ENCODE assay signal across 21 cellular contexts in the genomic region with DNA sequence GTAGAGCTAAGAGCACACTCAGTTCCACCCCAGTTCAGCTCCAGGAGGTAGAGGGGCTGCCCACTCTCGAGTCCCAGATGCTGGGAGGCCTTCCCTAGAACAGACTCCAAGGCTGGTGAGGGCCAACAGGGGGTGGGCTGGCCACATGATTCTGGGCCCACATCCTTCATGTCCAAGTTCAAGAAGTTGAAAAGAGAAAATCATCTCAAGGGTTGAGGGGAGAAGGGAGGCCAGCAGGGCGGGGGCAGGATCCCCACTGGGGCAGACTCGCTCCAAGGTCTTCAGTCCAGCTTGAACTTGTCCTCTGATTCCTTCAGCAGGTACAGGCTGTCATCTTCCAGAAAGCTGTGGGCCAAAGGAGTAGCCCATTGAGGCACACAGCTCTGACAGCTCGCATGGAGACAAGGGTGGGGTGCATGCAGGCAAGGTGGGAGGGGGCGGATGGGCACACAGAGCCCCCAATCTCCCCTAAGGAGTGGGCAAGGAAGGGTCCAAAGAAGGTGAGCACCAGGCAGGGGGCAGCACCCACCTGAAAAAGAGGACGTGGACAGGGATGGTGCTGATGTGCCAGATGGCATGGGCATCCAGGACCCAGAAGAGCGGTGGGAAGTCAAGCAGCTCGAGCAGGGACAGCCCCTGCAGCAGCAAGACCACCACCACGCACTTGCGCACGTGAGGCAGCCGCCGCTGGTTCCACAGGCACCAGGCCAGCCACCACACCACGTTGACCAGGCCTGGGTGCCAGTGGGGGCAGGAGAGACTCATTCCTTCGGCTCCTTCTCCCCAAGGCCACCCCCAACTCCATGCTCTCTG. TPM values are rescaled to one million over a fixed set of nuclear protein-coding genes. Genes with fewer than 3 reads are reported as not detected.
DNase-seq lines count a peak whose midpoint lies in the region; TF ChIP-seq lines count a peak whose summit lies in the region.
"Had no signal": no experiment of that assay in that cellular context is flagged by ENCODE, and none has a peak within 500 bp of the region (broad histone marks: within the 10 kb centered on the region; RNA-seq: fewer than 3 reads in every experiment).

No MANE protein-coding gene starts in this region.

- CTCF ChIA-PET in activated CD4-positive, alpha-beta memory T cell treated with anti-CD3 and anti-CD28 coated beads, Interleukin-2, amount 10 ng/mL, durations not matched to agents 7 days and 5 days (lab: Charles Lee) = interaction anchor here (0.9 to 3.5 kb wide), 4 partner anchors 18 to 250 kb away, joined by 4 to 22 read pairs (median 4); no protein-coding TSS in a partner anchor

- H3K27ac Mint-ChIP-seq in HFFc6 (no peak overlapping the region), chondrocyte (ENCODE audit: unreplicated experiment) (no peak overlapping the region)
- no peak overlapping the region for H3K27ac Mint-ChIP-seq in activated CD4-positive, alpha-beta memory T cell treated with anti-CD3 and anti-CD28 coated beads, Interleukin-2, amount 10 ng/mL, durations not matched to agents 7 days and 5 days
- H3K27ac Mint-ChIP-seq: mesothelial cell of epicardium; stimulated activated naive CD8-positive, alpha-beta T cell treated with anti-CD3 and anti-CD28 coated beads, Interleukin-15, Interleukin-2, amounts not matched to agents 100 ng/mL and 50 ng/mL, for 24 hours had no signal

- peak overlapping the region in 1 of 2 donors; percentile 5 for H3K4me3 ChIP-seq in neuronal stem cell (ENCODE audit: low read length in 2 of 2)
- H3K4me3 ChIP-seq: GM12878, SJCRH30, uterus had no signal

- H3K4me1 Mint-ChIP-seq in HFFc6 (ENCODE audit: low read depth) (peaks cover 12% of the 10 kb centered on the region), chondrocyte (ENCODE audit: low read depth) (peaks cover 34% of the 10 kb centered on the region)
- H3K4me1 Mint-ChIP-seq in activated CD4-positive, alpha-beta memory T cell treated with anti-CD3 and anti-CD28 coated beads, Interleukin-2, amount 10 ng/mL, durations not matched to agents 7 days and 5 days = peaks cover 33% of the 10 kb centered on the region

- no peak overlapping the region for H3K27ac ChIP-seq in 22Rv1
- H3K27ac ChIP-seq in neuronal stem cell (replicated peaks; ENCODE audit: low read length) = no peak overlapping the region
- H3K27ac ChIP-seq: brain microvascular endothelial cell, SJCRH30, uterus had no signal

- no peak overlapping the region for H3K14ac ChIP-seq in neuronal stem cell (ENCODE audit: low read length)

- H2BK5ac ChIP-seq in neuronal stem cell (ENCODE audit: low read length) = no peak overlapping the region

- POLR2A ChIA-PET in activated CD4-positive, alpha-beta memory T cell treated with anti-CD3 and anti-CD28 coated beads, Interleukin-2, amount 10 ng/mL, durations not matched to agents 7 days and 5 days (lab: Charles Lee) = interaction anchor here (0.6 to 8.8 kb wide), 4 partner anchors 9 to 61 kb away, joined by 3 to 71 read pairs (median 6); a partner anchor contains a TSS

- WGBS in neuronal stem cell (ENCODE audit: extremely low coverage in 2 of 2, insufficient read length in 2 of 2, insufficient replicate concordance in 1 of 2), 2 donors = no CpG with 5 or more reads among the region's 15 CpGs

- no peak overlapping the region for H2BK15ac ChIP-seq in neuronal stem cell (ENCODE audit: low read length)

- H3K36me3 Mint-ChIP-seq in HFFc6 (ENCODE audit: low read depth) = no peaks in the 10 kb centered on the region
- no peaks in the 10 kb centered on the region for H3K36me3 Mint-ChIP-seq in chondrocyte (ENCODE audit: low read depth)
- H3K36me3 Mint-ChIP-seq in activated CD4-positive, alpha-beta memory T cell treated with anti-CD3 and anti-CD28 coated beads, Interleukin-2, amount 10 ng/mL, durations not matched to agents 7 days and 5 days (ENCODE audit: low read depth) = peaks cover 4% of the 10 kb centered on the region
- H3K36me3 Mint-ChIP-seq: mesothelial cell of epicardium had no signal

- H3K4me2 ChIP-seq in neuronal stem cell (ENCODE audit: insufficient read depth, low read length, poor library complexity, severe bottlenecking) = no peak overlapping the region

- peak overlapping the region; percentile 61 for H3K23ac ChIP-seq in neuronal stem cell (ENCODE audit: low read depth, low read length, poor library complexity)

- H4K91ac ChIP-seq in neuronal stem cell (ENCODE audit: low read depth, low read length, poor library complexity) = no peak overlapping the region

- peaks cover 0 to 20% (median 18%) of the 10 kb centered on the region in 3 experiments for H3K27me3 ChIP-seq in neuronal stem cell (ENCODE audit: control insufficient read depth in 3 of 3, insufficient read depth in 3 of 3, low read depth in 1 of 3, low read length in 3 of 3)
- H3K27me3 ChIP-seq: SJCRH30 had no signal

- H3K4ac ChIP-seq in neuronal stem cell (ENCODE audit: low read length) = no peak overlapping the region

- peak overlapping the region; percentile 61 for H3K9ac ChIP-seq in neuronal stem cell (ENCODE audit: low read depth, low read length, poor library complexity)

- no peak overlapping the region for H4K8ac ChIP-seq in neuronal stem cell (ENCODE audit: low read depth, low read length)

- TF ChIP-seq CTCF in 22Rv1 (IDR thresholded peaks at IDR 0.05) (peak; percentile 28), HFFc6 (IDR thresholded peaks at IDR 0.05) (peak; percentile 56), chondrocyte (IDR thresholded peaks at IDR 0.05) (peak; percentile 48)

- H3K4me3 Mint-ChIP-seq in HFFc6 (no peak overlapping the region), chondrocyte (ENCODE audit: unreplicated experiment) (no peak overlapping the region)
- H3K4me3 Mint-ChIP-seq in activated CD4-positive, alpha-beta memory T cell treated with anti-CD3 and anti-CD28 coated beads, Interleukin-2, amount 10 ng/mL, durations not matched to agents 7 days and 5 days = no peak overlapping the region
- H3K4me3 Mint-ChIP-seq: mesothelial cell of epicardium; stimulated activated naive CD8-positive, alpha-beta T cell treated with anti-CD3 and anti-CD28 coated beads, Interleukin-15, Interleukin-2, amounts not matched to agents 100 ng/mL and 50 ng/mL, for 24 hours had no signal

- no peak overlapping the region for H2BK120ac ChIP-seq in neuronal stem cell (ENCODE audit: low read depth, low read length)

- peaks cover under 1% of the 10 kb centered on the region for H3K79me1 ChIP-seq in neuronal stem cell (ENCODE audit: low read depth, low read length)

- no peak overlapping the region for H2AFZ ChIP-seq in neuronal stem cell (ENCODE audit: low read length)

- no peak for DNase-seq in HFFc6
- DNase-seq in chondrocyte (ENCODE audit: low spot score) = no peak
- DNase-seq in neuronal stem cell (ENCODE audit: low spot score) = no peak
- no peak for DNase-seq in DMS 273 treated with DMSO at 0.1 percent for 48 hours (lab: John Stamatoyannopoulos, UW)
- no peak for DNase-seq in anterior cingulate cortex (lab: John Stamatoyannopoulos, UW)
- no peak for DNase-seq in activated CD4-positive, alpha-beta memory T cell treated with anti-CD3 and anti-CD28 coated beads, Interleukin-2, amount 10 ng/mL, durations not matched to agents 7 days and 5 days
- DNase-seq in stimulated activated CD4-positive, alpha-beta T cell treated with anti-CD3 and anti-CD28 coated beads, Interleukin-4, amount 100 ng/mL, for 24 hours = no peak
- DNase-seq: activated CD4-positive, alpha-beta T cell treated with anti-CD3 and anti-CD28 coated beads for 1 hour; activated CD8-positive, alpha-beta memory T cell treated with anti-CD3 and anti-CD28 coated beads, Interleukin-2, amount 50 U/mL, for 4 hours; activated gamma-delta T cell treated with Interleukin-2 at 50 U/mL for 16 hours; NCI-H1436 treated with DMSO at 0.1 percent for 48 hours; NK-92 treated with Interleukin-12 subunit alpha and Interleukin-12 subunit beta, amount 100 ng/mL, for 24 hours; uterus had no signal

- H3K18ac ChIP-seq in neuronal stem cell (ENCODE audit: low read length) = peak overlapping the region; percentile 32

- peak overlapping the region; percentile 76 for H2AK5ac ChIP-seq in neuronal stem cell (ENCODE audit: low read depth, low read length)

- no peaks in the 10 kb centered on the region for H3K9me3 ChIP-seq in neuronal stem cell (replicated peaks in 1 of 2; ENCODE audit: control insufficient read depth in 2 of 2, insufficient read depth in 1 of 2, low read depth in 1 of 2, low read length in 2 of 2)
- H3K9me3 ChIP-seq: SJCRH30, uterus had no signal

- peaks cover 1 to 4% of the 10 kb centered on the region in 2 donors for H3K4me1 ChIP-seq in neuronal stem cell (ENCODE audit: control insufficient read depth in 2 of 2, insufficient read depth in 1 of 2, low read depth in 1 of 2, low read length in 2 of 2)

- H3K36me3 ChIP-seq in neuronal stem cell (replicated peaks in 1 of 2; ENCODE audit: control insufficient read depth in 2 of 2, insufficient read depth in 2 of 2, low read length in 2 of 2) = peaks cover 4 to 8% of the 10 kb centered on the region in 2 donors
- H3K36me3 ChIP-seq: brain microvascular endothelial cell, SJCRH30, uterus had no signal

- H3K27me3 Mint-ChIP-seq in HFFc6 (ENCODE audit: insufficient read depth) (peaks cover 29% of the 10 kb centered on the region), chondrocyte (ENCODE audit: low read depth) (peaks cover 16% of the 10 kb centered on the region)
- peaks cover 21% of the 10 kb centered on the region for H3K27me3 Mint-ChIP-seq in activated CD4-positive, alpha-beta memory T cell treated with anti-CD3 and anti-CD28 coated beads, Interleukin-2, amount 10 ng/mL, durations not matched to agents 7 days and 5 days

- H2BK12ac ChIP-seq in neuronal stem cell (ENCODE audit: low read length) = no peak overlapping the region

- H3K9me3 Mint-ChIP-seq in HFFc6 = no peaks in the 10 kb centered on the region
- H3K9me3 Mint-ChIP-seq in chondrocyte (ENCODE audit: low read depth) = no peaks in the 10 kb centered on the region
- no peaks in the 10 kb centered on the region for H3K9me3 Mint-ChIP-seq in activated CD4-positive, alpha-beta memory T cell treated with anti-CD3 and anti-CD28 coated beads, Interleukin-2, amount 10 ng/mL, durations not matched to agents 7 days and 5 days
- H3K9me3 Mint-ChIP-seq: mesothelial cell of epicardium; stimulated activated naive CD8-positive, alpha-beta T cell treated with anti-CD3 and anti-CD28 coated beads, Interleukin-15, Interleukin-2, amounts not matched to agents 100 ng/mL and 50 ng/mL, for 24 hours had no signal

RNA-seq across cellular contexts. Expression of a gene that starts 4.5 kb away (rescaled TPM):
- under 1 TPM in 1 of 6 experiments, not detected in 5; 0.26 TPM for total RNA-seq in HFFc6 (2021; fragmentation: NEBNext Ultra II Directional; extraction: Animal tissue kit (Norgen Biotek cat#: 25700))
- total RNA-seq in chondrocyte = 0.22 to 2.7 TPM (median 0.46 TPM) in 3 replicates
- polyA plus RNA-seq in neuronal stem cell (2013, experiment 1 of 2) = 0.95 TPM
- 1.0 TPM for polyA plus RNA-seq in neuronal stem cell (2013, experiment 2 of 2)
- total RNA-seq in activated CD4-positive, alpha-beta memory T cell treated with anti-CD3 and anti-CD28 coated beads, Interleukin-2, amount 10 ng/mL, durations not matched to agents 7 days and 5 days = not detected
- total RNA-seq: GM12878, kidney epithelial cell had no signal
- polyA plus RNA-seq: AG04450, GM12878 had no signal

RNA-seq across cellular contexts. Expression of a gene that starts 7.6 kb away (rescaled TPM):
- total RNA-seq in HFFc6 (2021; fragmentation: NEBNext Ultra II Directional; extraction: Animal tissue kit (Norgen Biotek cat#: 25700)) = under 1 TPM; 0.09 to 0.51 (median 0.14) TPM
- total RNA-seq in chondrocyte = 0.64 to 1.3 TPM (median 0.77 TPM) in 3 replicates
- 0.88 TPM for polyA plus RNA-seq in neuronal stem cell (2013, experiment 1 of 2)
- 0.87 TPM for polyA plus RNA-seq in neuronal stem cell (2013, experiment 2 of 2)
- total RNA-seq in activated CD4-positive, alpha-beta memory T cell treated with anti-CD3 and anti-CD28 coated beads, Interleukin-2, amount 10 ng/mL, durations not matched to agents 7 days and 5 days = 1 to 10 TPM; 1.3 to 1.5 TPM

RNA-seq across cellular contexts. Expression of a gene that starts 15.1 kb away (rescaled TPM):
- 10 to 100 TPM in 5 of 6 experiments, 1 to 10 TPM in 1; 9.9 to 15.5 (median 12.7) TPM for total RNA-seq in HFFc6 (2021; fragmentation: NEBNext Ultra II Directional; extraction: Animal tissue kit (Norgen Biotek cat#: 25700))
- total RNA-seq in chondrocyte = 20.2 to 38.1 TPM (median 24.9 TPM) in 3 replicates
- polyA plus RNA-seq in neuronal stem cell (2013, experiment 1 of 2) = 10.1 TPM
- polyA plus RNA-seq in neuronal stem cell (2013, experiment 2 of 2) = 11.1 TPM
- total RNA-seq in activated CD4-positive, alpha-beta memory T cell treated with anti-CD3 and anti-CD28 coated beads, Interleukin-2, amount 10 ng/mL, durations not matched to agents 7 days and 5 days = 10 to 100 TPM; 14.0 to 14.2 TPM

RNA-seq across cellular contexts. Expression of a gene that starts 27.1 kb away (rescaled TPM):
- total RNA-seq in HFFc6 (2021; fragmentation: NEBNext Ultra II Directional; extraction: Animal tissue kit (Norgen Biotek cat#: 25700)) = 10 to 100 TPM; 51.9 to 67.2 (median 61.0) TPM
- total RNA-seq in chondrocyte = 86.0 to 94.3 TPM (median 90.5 TPM) in 3 replicates
- polyA plus RNA-seq in neuronal stem cell (2013, experiment 1 of 2) = 69.2 TPM
- 69.0 TPM for polyA plus RNA-seq in neuronal stem cell (2013, experiment 2 of 2)
- total RNA-seq in activated CD4-positive, alpha-beta memory T cell treated with anti-CD3 and anti-CD28 coated beads, Interleukin-2, amount 10 ng/mL, durations not matched to agents 7 days and 5 days = 1 to 10 TPM; 5.1 to 6.0 TPM

RNA-seq across cellular contexts. Expression of a gene that starts 35.8 kb away (rescaled TPM):
- 10 to 100 TPM; 44.0 to 52.3 (median 46.3) TPM for total RNA-seq in HFFc6 (2021; fragmentation: NEBNext Ultra II Directional; extraction: Animal tissue kit (Norgen Biotek cat#: 25700))
- 39.8 to 49.6 TPM (median 42.3 TPM) in 3 replicates for total RNA-seq in chondrocyte
- 65.0 TPM for polyA plus RNA-seq in neuronal stem cell (2013, experiment 1 of 2)
- 70.1 TPM for polyA plus RNA-seq in neuronal stem cell (2013, experiment 2 of 2)
- 10 to 100 TPM; 72.0 to 73.7 TPM for total RNA-seq in activated CD4-positive, alpha-beta memory T cell treated with anti-CD3 and anti-CD28 coated beads, Interleukin-2, amount 10 ng/mL, durations not matched to agents 7 days and 5 days
